ENCODE assay signal across 21 cellular contexts in genomic region chr5:80622756-80623155, GRCh38. TPM values are rescaled to one million over a fixed set of nuclear protein-coding genes. Genes with fewer than 3 reads are reported as not detected.
"Had no signal": no experiment of that assay in that cellular context is flagged by ENCODE, and none has a peak within 500 bp of the region (broad histone marks: within the 10 kb centered on the region; RNA-seq: fewer than 3 reads in every experiment).

No MANE protein-coding gene starts in this region.

- DNase-seq: Karpas-422, KG1, MM.1S, NCI-H1092 treated with DMSO at 0.1 percent for 48 hours, NCI-H1436, NCI-H187, NCI-H2029, NCI-H2081 treated with DMSO at 0.1 percent for 48 hours, NCI-H2171, NCI-H226, NCI-H446, NCI-H510A, NCI-H524 treated with DMSO at 0.1 percent for 48 hours, NCI-H69, NCI-H774, Right ventricle myocardium superior, RPMI8226, SIG-M5, SK-N-SH had no signal

- H3K9me3 ChIP-seq: SK-N-SH had no signal

RNA-seq across cellular contexts. Expression of gene ANKRD34B, which starts 52.7 kb away (rescaled TPM):
- total RNA-seq: HT-29, M059J, Right ventricle myocardium superior had no signal
